1 cellular context compared by ENCODE assay signal in the genomic region with DNA sequence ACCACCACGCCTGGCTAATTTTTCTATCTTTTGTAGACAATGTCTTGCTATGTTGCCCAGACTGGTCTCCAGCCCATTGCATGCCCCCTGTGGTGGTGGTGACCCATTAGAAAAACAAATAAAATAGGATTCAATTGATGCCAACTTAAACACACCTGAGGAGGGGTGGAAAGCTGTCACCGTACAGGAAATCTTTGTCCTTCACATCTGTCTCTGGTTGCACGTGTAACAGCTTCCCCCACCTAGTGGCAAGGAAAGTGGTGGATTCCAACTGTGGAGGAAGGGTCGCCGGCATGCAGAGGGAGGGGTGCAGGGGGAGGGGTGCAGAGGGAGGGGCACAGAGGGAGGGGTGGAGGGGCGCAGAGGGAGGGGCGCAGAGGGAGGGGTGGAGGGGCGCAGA.
TF ChIP-seq lines count a peak whose summit lies in the region.

No MANE protein-coding gene starts in this region.

TF ChIP-seq in HepG2, 621 proteins besides CTCF, POLR2A, EP300 and RAD21:
- TF ChIP-seq BHLHE40 (IDR thresholded peaks at IDR 0.05; ENCODE audit: low read length) (no peak), ZNF564 (CRISPR knock-in tag; IDR thresholded peaks at IDR 0.05) (no peak), SAP130 (CRISPR knock-in tag; IDR thresholded peaks at IDR 0.05; ENCODE audit: low read depth) (no peak), PHF21A (CRISPR knock-in tag; IDR thresholded peaks at IDR 0.05) (no peak), ZNF784 (CRISPR knock-in tag; IDR thresholded peaks at IDR 0.05; ENCODE audit: borderline replicate concordance) (no peak), HMG20B (CRISPR knock-in tag; conservative IDR thresholded peaks at IDR 0.05) (no peak), TBX2 (CRISPR knock-in tag; IDR thresholded peaks at IDR 0.05; ENCODE audit: borderline replicate concordance) (no peak), THYN1 (CRISPR knock-in tag; IDR thresholded peaks at IDR 0.05; ENCODE audit: borderline replicate concordance, low read depth) (no peak), ZNF776 (CRISPR knock-in tag; IDR thresholded peaks at IDR 0.05) (no peak)
- TF ChIP-seq, protein P1, sequence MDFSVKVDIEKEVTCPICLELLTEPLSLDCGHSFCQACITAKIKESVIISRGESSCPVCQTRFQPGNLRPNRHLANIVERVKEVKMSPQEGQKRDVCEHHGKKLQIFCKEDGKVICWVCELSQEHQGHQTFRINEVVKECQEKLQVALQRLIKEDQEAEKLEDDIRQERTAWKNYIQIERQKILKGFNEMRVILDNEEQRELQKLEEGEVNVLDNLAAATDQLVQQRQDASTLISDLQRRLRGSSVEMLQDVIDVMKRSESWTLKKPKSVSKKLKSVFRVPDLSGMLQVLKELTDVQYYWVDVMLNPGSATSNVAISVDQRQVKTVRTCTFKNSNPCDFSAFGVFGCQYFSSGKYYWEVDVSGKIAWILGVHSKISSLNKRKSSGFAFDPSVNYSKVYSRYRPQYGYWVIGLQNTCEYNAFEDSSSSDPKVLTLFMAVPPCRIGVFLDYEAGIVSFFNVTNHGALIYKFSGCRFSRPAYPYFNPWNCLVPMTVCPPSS (IDR thresholded peaks at IDR 0.05), result no peak
- TF ChIP-seq, protein P2, sequence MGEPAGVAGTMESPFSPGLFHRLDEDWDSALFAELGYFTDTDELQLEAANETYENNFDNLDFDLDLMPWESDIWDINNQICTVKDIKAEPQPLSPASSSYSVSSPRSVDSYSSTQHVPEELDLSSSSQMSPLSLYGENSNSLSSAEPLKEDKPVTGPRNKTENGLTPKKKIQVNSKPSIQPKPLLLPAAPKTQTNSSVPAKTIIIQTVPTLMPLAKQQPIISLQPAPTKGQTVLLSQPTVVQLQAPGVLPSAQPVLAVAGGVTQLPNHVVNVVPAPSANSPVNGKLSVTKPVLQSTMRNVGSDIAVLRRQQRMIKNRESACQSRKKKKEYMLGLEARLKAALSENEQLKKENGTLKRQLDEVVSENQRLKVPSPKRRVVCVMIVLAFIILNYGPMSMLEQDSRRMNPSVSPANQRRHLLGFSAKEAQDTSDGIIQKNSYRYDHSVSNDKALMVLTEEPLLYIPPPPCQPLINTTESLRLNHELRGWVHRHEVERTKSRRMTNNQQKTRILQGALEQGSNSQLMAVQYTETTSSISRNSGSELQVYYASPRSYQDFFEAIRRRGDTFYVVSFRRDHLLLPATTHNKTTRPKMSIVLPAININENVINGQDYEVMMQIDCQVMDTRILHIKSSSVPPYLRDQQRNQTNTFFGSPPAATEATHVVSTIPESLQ (CRISPR knock-in tag; conservative IDR thresholded peaks at IDR 0.05), result no peak
